In the genomic region with DNA sequence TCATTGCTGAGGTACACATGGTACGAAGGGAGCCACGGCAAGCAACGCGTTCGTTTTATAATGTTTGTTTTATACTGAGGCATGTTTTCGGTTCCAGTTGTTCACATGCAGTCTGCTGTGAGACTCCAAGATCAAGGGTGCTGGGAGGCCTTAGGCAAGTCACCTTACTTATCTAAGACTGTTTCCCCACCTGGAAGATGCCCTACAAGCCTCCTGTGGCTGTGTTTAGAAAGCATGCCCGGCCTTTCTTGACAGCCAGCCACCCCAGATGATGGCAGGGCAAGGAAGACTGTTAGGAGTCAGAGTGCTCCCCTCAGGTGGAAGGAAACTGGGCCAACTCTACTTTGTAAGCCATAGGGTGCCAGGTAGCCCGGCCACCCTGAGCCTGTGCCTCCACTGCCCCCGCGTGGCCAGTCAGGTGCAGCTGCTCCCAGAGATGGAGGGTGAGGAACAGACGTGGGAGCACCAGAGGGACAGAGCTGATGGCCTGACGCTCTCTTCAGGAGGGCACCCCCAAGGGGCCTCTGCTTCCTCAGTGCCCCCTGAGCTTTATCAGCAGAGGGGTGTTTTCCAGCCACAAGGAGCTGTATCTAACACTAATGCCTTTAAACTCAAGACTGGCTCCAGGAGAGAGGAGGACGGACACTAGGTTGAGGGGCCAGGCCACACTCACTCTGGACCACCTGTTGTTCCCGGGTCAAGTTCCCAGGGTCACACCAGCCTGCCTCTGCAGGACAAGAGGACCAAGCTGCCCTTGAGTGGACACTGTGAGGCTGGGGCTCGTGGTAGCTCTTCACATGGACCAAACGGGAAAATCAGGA, we compare ENCODE assay signal across 9 cellular contexts. TPM values are rescaled to one million over a fixed set of nuclear protein-coding genes. Genes with fewer than 3 reads are reported as not detected.
DNase-seq lines count a peak whose midpoint lies in the region; ATAC-seq and TF ChIP-seq lines count a peak whose summit lies in the region.
"Had no signal": no experiment of that assay in that cellular context is flagged by ENCODE, and none has a peak within 500 bp of the region (broad histone marks: within the 10 kb centered on the region; RNA-seq: fewer than 3 reads in every experiment).

No MANE protein-coding gene starts in this region.

- in situ Hi-C loops in Panc1 (cut with HindIII; ENCODE audit: low pct_unique_long_range_greater_than_20kb, low sequenced_read_pairs), result no loop called here

- no peak overlapping the region for H3K14ac ChIP-seq in trophoblast cell (ENCODE audit: low read length)

- no CpG with 5 or more reads among the region's 16 CpGs for WGBS in trophoblast cell (ENCODE audit: extremely low coverage, insufficient coverage, insufficient read length)

- H3K27ac ChIP-seq in HCT116 (ENCODE audit: low read depth, low read length) (0 out of 2 replicates have a peak overlapping the region, but pooled peaks have one; percentile 0), Panc1 (ENCODE audit: low read length) (no peak overlapping the region), trophoblast cell (ENCODE audit: low read depth, low read length) (no peak overlapping the region)

- no peak overlapping the region for H2BK5ac ChIP-seq in trophoblast cell (ENCODE audit: low read depth, low read length, poor library complexity)

- H3K4me3 ChIP-seq in BJ (ENCODE audit: low read depth, low read length), result no peak overlapping the region
- no peak overlapping the region for H3K4me3 ChIP-seq in HCT116 (replicated peaks in 1 of 2; ENCODE audit: low read depth in 1 of 2, low read length in 2 of 2)
- H3K4me3 ChIP-seq in Panc1 (ENCODE audit: low read depth in 2 of 2, low read length in 2 of 2), result no peak overlapping the region
- H3K4me3 ChIP-seq in foreskin fibroblast (ENCODE audit: low read depth in 1 of 2, low read length in 2 of 2), result no peak overlapping the region
- H3K4me3 ChIP-seq in trophoblast cell (ENCODE audit: low read depth, low read length), result no peak overlapping the region
- H3K4me3 ChIP-seq: HAP-1 had no signal

- CTCF ChIA-PET in BJ (lab: Yijun Ruan, JAX) (interaction anchor here (0.5 to 3.2 kb wide), 16 partner anchors 8 to 494 kb away, joined by 3 to 52 read pairs (median 5); no protein-coding TSS in a partner anchor), HCT116 (lab: Charles Lee) (interaction anchor here (0.6 to 4.8 kb wide), 12 partner anchors 9 to 205 kb away, joined by 3 to 55 read pairs (median 5); a partner anchor contains a TSS), Panc1 (lab: Charles Lee) (interaction anchor here (0.5 to 2.2 kb wide), 10 partner anchors 14 to 113 kb away, joined by 3 to 16 read pairs (median 4); no protein-coding TSS in a partner anchor)

- H3K4me1 ChIP-seq in HCT116 (ENCODE audit: control insufficient read depth in 1 of 2, insufficient read depth in 2 of 2, low read length in 2 of 2), result peaks cover 6 to 27% of the 10 kb centered on the region in 2 experiments; a peak in 3 of 4 replicates
- peaks cover 43% of the 10 kb centered on the region for H3K4me1 ChIP-seq in Panc1 (ENCODE audit: control insufficient read depth, insufficient read depth, low read length)
- H3K4me1 ChIP-seq in trophoblast cell (ENCODE audit: control insufficient read depth in 1 of 2, insufficient read depth in 2 of 2, low read length in 2 of 2), result peaks cover 15% of the 10 kb centered on the region in 2 experiments
- H3K4me1 ChIP-seq: HAP-1 had no signal

- RAD21 ChIA-PET in HCT116 (lab: Charles Lee; ENCODE audit: low non-redundant PET in 1 of 2, low total read pairs in 2 of 2, uncharacterized antibody in 2 of 2, unreplicated experiment in 2 of 2), result interaction anchor here (1.0 to 1.4 kb wide), 6 partner anchors 13 to 113 kb away, joined by 3 to 8 read pairs (median 3); no protein-coding TSS in a partner anchor

- H3K36me3 ChIP-seq in BJ (ENCODE audit: control insufficient read depth, insufficient read depth, low read length), result peaks cover 29% of the 10 kb centered on the region
- peaks cover 15 to 47% of the 10 kb centered on the region in 2 experiments; a peak in 3 of 4 replicates for H3K36me3 ChIP-seq in HCT116 (ENCODE audit: control insufficient read depth in 1 of 2, insufficient read depth in 2 of 2, low read length in 2 of 2)
- H3K36me3 ChIP-seq in Panc1 (ENCODE audit: control insufficient read depth, insufficient read depth, low read length), result peaks cover 7% of the 10 kb centered on the region; the same call in 1 of the 2 replicates
- peaks cover 39 to 50% of the 10 kb centered on the region in 2 experiments for H3K36me3 ChIP-seq in trophoblast cell (ENCODE audit: control insufficient read depth in 1 of 2, insufficient read depth in 2 of 2, low read length in 2 of 2)

- no TSS peak for BruUV-seq in HCT116 (replicated peaks; lab: Mats Ljungman, UMichigan)
- no TSS peak for BruUV-seq in Panc1 (replicated peaks; lab: Mats Ljungman, UMichigan)

- no peaks in the 10 kb centered on the region for H3K9me3 ChIP-seq in HCT116 (ENCODE audit: control insufficient read depth in 1 of 2, insufficient read depth in 1 of 2, low read depth in 1 of 2, low read length in 2 of 2)
- no peaks in the 10 kb centered on the region for H3K9me3 ChIP-seq in Panc1 (ENCODE audit: control insufficient read depth, insufficient read depth, low read depth, low read length)
- H3K9me3 ChIP-seq in trophoblast cell (ENCODE audit: insufficient read depth, low read depth, low read length), result no peaks in the 10 kb centered on the region
- H3K9me3 ChIP-seq: HAP-1 had no signal

- no peak overlapping the region for H2BK120ac ChIP-seq in trophoblast cell (ENCODE audit: insufficient read depth, low read length, poor library complexity)

- H4K20me1 ChIP-seq in HCT116 (ENCODE audit: insufficient read depth), result no peaks in the 10 kb centered on the region

- TF ChIP-seq CTCF in BJ (IDR thresholded peaks at IDR 0.05; ENCODE audit: insufficient read depth, low read depth, low read length), result peak; percentile 85
- TF ChIP-seq CTCF in HCT116 (IDR thresholded peaks at IDR 0.05 in 2 of 3, conservative IDR thresholded peaks at IDR 0.05 in 1 of 3; ENCODE audit: borderline replicate concordance in 1 of 3, insufficient read depth in 1 of 3, low read depth in 2 of 3, low read length in 2 of 3), result peak; percentile 94 to 98 (median 95)
- peak; percentile 96 for TF ChIP-seq CTCF in Panc1 (IDR thresholded peaks at IDR 0.05)
- peak; percentile 67 for TF ChIP-seq CTCF in foreskin fibroblast (IDR thresholded peaks at IDR 0.05; ENCODE audit: low read depth, low read length)

- no peak overlapping the region for H4K91ac ChIP-seq in trophoblast cell (ENCODE audit: low read depth, low read length)

- no peak overlapping the region for H3K4me3 Mint-ChIP-seq in activated T-helper 2 cell treated with anti-CD3 and anti-CD28 coated beads, Interferon-gamma antibody, Interleukin-2, Interleukin-4, amounts not matched to agents 10 μg/mL and 5 μg/mL and 100 μg/mL, durations not matched to agents 14 hours and 24 hours and 36 hours (ENCODE audit: low read depth)

- H3K4ac ChIP-seq in trophoblast cell (ENCODE audit: low read depth, low read length), result no peak overlapping the region

- no peaks in the 10 kb centered on the region for H3K9me2 ChIP-seq in HCT116 (ENCODE audit: insufficient read depth)

- intact Hi-C loops in HCT116 (cut with micrococcal nuclease), result loop anchor here (1.0 to 2.0 kb wide), 2 partner anchors 26 to 114 kb away; no protein-coding TSS in a partner anchor
- intact Hi-C loops in Panc1 (cut with micrococcal nuclease; ENCODE audit: unreplicated experiment), result loop anchor here (1.0 kb wide), 1 partner anchor 26 kb away; no protein-coding TSS in a partner anchor
- intact Hi-C loops in activated T-helper 2 cell treated with anti-CD3 and anti-CD28 coated beads, Interferon-gamma antibody, Interleukin-2, Interleukin-4, amounts not matched to agents 10 μg/mL and 5 μg/mL and 100 μg/mL, durations not matched to agents 14 hours and 24 hours and 36 hours (cut with micrococcal nuclease), result loop anchor here (1.0 kb wide), 3 partner anchors 22 to 113 kb away; a partner anchor contains a TSS

- H3K4me2 ChIP-seq in HCT116 (ENCODE audit: low read length), result no peak overlapping the region
- H3K4me2 ChIP-seq in trophoblast cell (ENCODE audit: low read length), result no peak overlapping the region

- H3K36me3 Mint-ChIP-seq in activated T-helper 2 cell treated with anti-CD3 and anti-CD28 coated beads, Interferon-gamma antibody, Interleukin-2, Interleukin-4, amounts not matched to agents 10 μg/mL and 5 μg/mL and 100 μg/mL, durations not matched to agents 14 hours and 24 hours and 36 hours (ENCODE audit: low read depth), result peaks cover 64% of the 10 kb centered on the region

- no peak overlapping the region for H3K23ac ChIP-seq in trophoblast cell (ENCODE audit: low read length)

- no peak for TF ChIP-seq POLR2A in HCT116 (IDR thresholded peaks at IDR 0.05; ENCODE audit: borderline replicate concordance, extremely low read depth, insufficient read depth, insufficient read length)

- ATAC-seq in HCT116, result peak; percentile 85
- peak; percentile 80 for ATAC-seq in Panc1
- ATAC-seq in GM21723 (IDR thresholded peaks at IDR 0.05; ENCODE audit: unreplicated experiment), result no peak
- no peak for ATAC-seq in HG02981 (IDR thresholded peaks at IDR 0.05; ENCODE audit: unreplicated experiment)

- no peak overlapping the region for H2AFZ ChIP-seq in HCT116 (ENCODE audit: low read depth, low read length, poor library complexity, severe bottlenecking)
- no peak overlapping the region for H2AFZ ChIP-seq in trophoblast cell (ENCODE audit: insufficient read depth, low read length, poor library complexity)

- peak; percentile 95 for TF ChIP-seq RAD21 in HCT116 (IDR thresholded peaks at IDR 0.05; ENCODE audit: low read depth)

- peaks cover 38% of the 10 kb centered on the region for H3K79me2 ChIP-seq in HCT116 (ENCODE audit: insufficient read depth, low read length)
- peaks cover 2% of the 10 kb centered on the region for H3K79me2 ChIP-seq in trophoblast cell (ENCODE audit: control insufficient read depth, insufficient read depth, low read length, poor library complexity)

- H3K9ac ChIP-seq in HCT116 (ENCODE audit: low read length) (no peak overlapping the region), trophoblast cell (ENCODE audit: low read length) (no peak overlapping the region)

- POLR2A ChIA-PET in BJ (lab: Charles Lee) (no interaction called here), HCT116 (lab: Charles Lee) (interaction anchor here (1.1 to 2.3 kb wide), 5 partner anchors 11 to 26 kb away, joined by 3 to 7 read pairs (median 4); no protein-coding TSS in a partner anchor), Panc1 (lab: Charles Lee) (interaction anchor here (0.6 to 1.2 kb wide), 2 partner anchors 7 to 103 kb away, joined by 4 to 12 read pairs; a partner anchor contains a TSS)

- H3K79me1 ChIP-seq in trophoblast cell (ENCODE audit: low read length), result peaks cover under 1% of the 10 kb centered on the region

- H2BK12ac ChIP-seq in trophoblast cell (ENCODE audit: low read length), result no peak overlapping the region

- H3K4me1 Mint-ChIP-seq in activated T-helper 2 cell treated with anti-CD3 and anti-CD28 coated beads, Interferon-gamma antibody, Interleukin-2, Interleukin-4, amounts not matched to agents 10 μg/mL and 5 μg/mL and 100 μg/mL, durations not matched to agents 14 hours and 24 hours and 36 hours (ENCODE audit: low read depth), result peaks cover 19% of the 10 kb centered on the region

- no peaks in the 10 kb centered on the region for H3K27me3 Mint-ChIP-seq in activated T-helper 2 cell treated with anti-CD3 and anti-CD28 coated beads, Interferon-gamma antibody, Interleukin-2, Interleukin-4, amounts not matched to agents 10 μg/mL and 5 μg/mL and 100 μg/mL, durations not matched to agents 14 hours and 24 hours and 36 hours (ENCODE audit: low read depth)

- DNase-seq in BJ (ENCODE audit: low read depth), result no peak
- peak; percentile 41 for DNase-seq in HCT116 (ENCODE audit: low read depth, low spot score)
- no peak for DNase-seq in Panc1 (ENCODE audit: low read depth, low spot score)
- DNase-seq in activated T-helper 2 cell treated with anti-CD3 and anti-CD28 coated beads, Interferon-gamma antibody, Interleukin-2, Interleukin-4, amounts not matched to agents 10 μg/mL and 5 μg/mL and 100 μg/mL, durations not matched to agents 14 hours and 24 hours and 36 hours (ENCODE audit: low spot score), result peak; percentile 60
- peak; percentile 44 to 73 for DNase-seq in foreskin fibroblast
- peak; percentile 42 to 66 for DNase-seq in trophoblast cell

- H2AK5ac ChIP-seq in trophoblast cell (ENCODE audit: low read length), result no peak overlapping the region

- H3K9me3 Mint-ChIP-seq in activated T-helper 2 cell treated with anti-CD3 and anti-CD28 coated beads, Interferon-gamma antibody, Interleukin-2, Interleukin-4, amounts not matched to agents 10 μg/mL and 5 μg/mL and 100 μg/mL, durations not matched to agents 14 hours and 24 hours and 36 hours, result no peaks in the 10 kb centered on the region

- peak overlapping the region; percentile 43 for H3K27ac Mint-ChIP-seq in activated T-helper 2 cell treated with anti-CD3 and anti-CD28 coated beads, Interferon-gamma antibody, Interleukin-2, Interleukin-4, amounts not matched to agents 10 μg/mL and 5 μg/mL and 100 μg/mL, durations not matched to agents 14 hours and 24 hours and 36 hours

- no peaks in the 10 kb centered on the region for H3K27me3 ChIP-seq in BJ (ENCODE audit: control insufficient read depth, insufficient read depth, low read length)
- no peaks in the 10 kb centered on the region for H3K27me3 ChIP-seq in HCT116 (ENCODE audit: insufficient read depth, low read length)
- H3K27me3 ChIP-seq in Panc1 (ENCODE audit: control insufficient read depth, insufficient read depth, low read length), result no peaks in the 10 kb centered on the region
- H3K27me3 ChIP-seq in trophoblast cell (ENCODE audit: insufficient read depth, low read length), result no peaks in the 10 kb centered on the region

- H4K12ac ChIP-seq in trophoblast cell (ENCODE audit: low read depth, low read length), result no peak overlapping the region

- H4K8ac ChIP-seq in trophoblast cell (ENCODE audit: low read depth, low read length), result no peak overlapping the region

- H3K18ac ChIP-seq in trophoblast cell (ENCODE audit: low read length), result no peak overlapping the region

RNA-seq across cellular contexts. Expression of a gene that starts 5.4 kb away (rescaled TPM):
- 39.5 and 50.6 TPM in 2 replicates for polyA plus RNA-seq in BJ (2011; rRNA removed)
- polyA minus RNA-seq in BJ (2011; rRNA and poly(A)+ RNA removed), result 20.0 and 44.7 TPM in 2 replicates
- 88.7 TPM for total RNA-seq in HCT116 (2021; ENCODE audit: unreplicated experiment)
- 67.7 and 68.5 TPM in 2 replicates for polyA plus RNA-seq in HCT116 (2012)
- 90.1 TPM for total RNA-seq in Panc1 (2021; ENCODE audit: unreplicated experiment)
- 59.6 TPM for polyA plus RNA-seq in Panc1 (2012; ENCODE audit: insufficient read length)
- 55.3 TPM in 2 replicates for total RNA-seq in activated T-helper 2 cell treated with anti-CD3 and anti-CD28 coated beads, Interferon-gamma antibody, Interleukin-2, Interleukin-4, amounts not matched to agents 10 μg/mL and 5 μg/mL and 100 μg/mL, durations not matched to agents 14 hours and 24 hours and 36 hours
- polyA plus RNA-seq in trophoblast cell (2013), result 19.2 and 20.1 TPM in 2 replicates

RNA-seq across cellular contexts. Expression of a gene that starts 22.3 kb away (rescaled TPM):
- 13.7 and 16.3 TPM in 2 replicates for polyA plus RNA-seq in BJ (2011; rRNA removed)
- polyA minus RNA-seq in BJ (2011; rRNA and poly(A)+ RNA removed), result 11.0 and 16.0 TPM in 2 replicates
- total RNA-seq in HCT116 (2021; ENCODE audit: unreplicated experiment) (129 TPM), Panc1 (2021; ENCODE audit: unreplicated experiment) (90.8 TPM)
- polyA plus RNA-seq in HCT116 (2012), result 71.3 and 81.9 TPM in 2 replicates
- 66.0 TPM for polyA plus RNA-seq in Panc1 (2012; ENCODE audit: insufficient read length)
- total RNA-seq in activated T-helper 2 cell treated with anti-CD3 and anti-CD28 coated beads, Interferon-gamma antibody, Interleukin-2, Interleukin-4, amounts not matched to agents 10 μg/mL and 5 μg/mL and 100 μg/mL, durations not matched to agents 14 hours and 24 hours and 36 hours, result 129 and 133 TPM in 2 replicates
- polyA plus RNA-seq in trophoblast cell (2013), result 146 and 153 TPM in 2 replicates

RNA-seq across cellular contexts. Expression of a gene that starts 33.7 kb away (rescaled TPM):
- 0.06 and 0.12 TPM in 2 replicates for polyA plus RNA-seq in BJ (2011; rRNA removed)
- 0.09 TPM in 1 of 2 replicates, not detected in the other for polyA minus RNA-seq in BJ (2011; rRNA and poly(A)+ RNA removed)
- total RNA-seq in HCT116 (2021; ENCODE audit: unreplicated experiment) (8.2 TPM), Panc1 (2021; ENCODE audit: unreplicated experiment) (1.5 TPM)
- polyA plus RNA-seq in HCT116 (2012), result 10.4 and 11.7 TPM in 2 replicates
- polyA plus RNA-seq in Panc1 (2012; ENCODE audit: insufficient read length), result 1.2 TPM
- total RNA-seq in activated T-helper 2 cell treated with anti-CD3 and anti-CD28 coated beads, Interferon-gamma antibody, Interleukin-2, Interleukin-4, amounts not matched to agents 10 μg/mL and 5 μg/mL and 100 μg/mL, durations not matched to agents 14 hours and 24 hours and 36 hours, result 9.7 and 12.1 TPM in 2 replicates
- polyA plus RNA-seq in trophoblast cell (2013), result 0.62 and 1.0 TPM in 2 replicates

RNA-seq across cellular contexts. Expression of a gene that starts 58.0 kb away (rescaled TPM):
- not detected in 2 replicates for polyA plus RNA-seq in BJ (2011; rRNA removed)
- polyA minus RNA-seq in BJ (2011; rRNA and poly(A)+ RNA removed), result not detected in 2 replicates
- not detected for total RNA-seq in HCT116 (2021; ENCODE audit: unreplicated experiment)
- not detected in 2 replicates for polyA plus RNA-seq in HCT116 (2012)
- not detected for total RNA-seq in Panc1 (2021; ENCODE audit: unreplicated experiment)
- not detected for polyA plus RNA-seq in Panc1 (2012; ENCODE audit: insufficient read length)
- total RNA-seq in activated T-helper 2 cell treated with anti-CD3 and anti-CD28 coated beads, Interferon-gamma antibody, Interleukin-2, Interleukin-4, amounts not matched to agents 10 μg/mL and 5 μg/mL and 100 μg/mL, durations not matched to agents 14 hours and 24 hours and 36 hours, result not detected in 2 replicates
- not detected in 2 replicates for polyA plus RNA-seq in trophoblast cell (2013)

Comparison
In these comparisons a context has a peak if more than half of its experiments do, and no peak if none do; other contexts are left out.
1. DNase-seq: peak in HCT116 (single experiment), activated T-helper 2 cell treated with anti-CD3 and anti-CD28 coated beads, Interferon-gamma antibody, Interleukin-2, Interleukin-4, amounts not matched to agents 10 μg/mL and 5 μg/mL and 100 μg/mL, durations not matched to agents 14 hours and 24 hours and 36 hours (single experiment), foreskin fibroblast (2 of 2) and trophoblast cell (2 of 2); none in BJ (single experiment) and Panc1 (single experiment).
2. ATAC-seq: peak in HCT116 (single experiment) and Panc1 (single experiment); none in GM21723 (single experiment) and HG02981 (single experiment).
3. Peak in every context shown above with its lines, with median percentiles within 50 percentile points of each other: CTCF ChIP-seq.